In the genomic region with DNA sequence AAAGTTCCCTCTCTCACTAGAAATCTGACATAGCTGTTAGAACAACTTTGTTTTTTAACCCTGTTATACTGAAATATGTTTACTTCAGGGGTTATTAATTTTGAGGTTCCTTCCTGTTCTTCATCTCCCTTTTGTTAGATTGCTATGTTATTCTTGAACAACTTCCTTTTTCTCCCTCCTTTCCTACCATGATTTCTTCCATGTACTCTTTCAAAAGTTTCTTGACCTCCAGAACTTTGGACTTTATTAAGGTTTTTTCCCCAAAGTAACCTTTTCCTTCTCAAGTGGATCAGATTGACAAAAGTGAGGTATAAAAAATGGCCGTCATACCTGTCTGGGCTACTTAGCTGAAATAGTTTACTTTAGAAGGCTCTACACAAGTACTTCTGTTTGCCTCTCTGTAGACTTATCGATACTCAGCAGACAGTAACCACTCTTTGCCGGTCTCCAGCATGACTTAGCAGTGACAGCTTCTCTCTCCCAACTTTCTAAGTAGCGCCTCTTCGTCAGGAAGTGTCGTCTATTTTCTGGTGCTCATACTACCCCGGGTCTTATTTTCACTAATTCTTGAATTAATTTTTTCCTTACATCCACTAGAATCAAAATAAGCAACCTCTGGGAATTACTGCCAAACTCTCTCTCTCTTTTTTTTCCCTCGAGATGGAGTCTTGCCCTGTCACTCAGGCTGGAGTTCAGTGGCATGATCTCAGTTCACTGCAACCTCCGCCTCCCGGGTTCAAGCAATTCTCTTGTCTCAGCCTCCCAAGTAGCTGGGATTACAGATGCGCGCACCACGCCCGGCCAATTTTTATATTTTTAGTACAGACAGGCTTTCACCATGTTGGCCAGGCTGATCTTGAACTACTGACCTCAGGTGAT, we compare ENCODE assay signal across 1 cellular context.
TF ChIP-seq lines count a peak whose summit lies in the region.

No MANE protein-coding gene starts in this region.

TF ChIP-seq in HepG2, 621 proteins besides CTCF, POLR2A, EP300 and RAD21:
- peak; percentile 16; the same call in 1 of the 2 replicates for TF ChIP-seq POLR2G (IDR thresholded peaks at IDR 0.05; ENCODE audit: low read depth, low read length)
- TF ChIP-seq, protein P1, sequence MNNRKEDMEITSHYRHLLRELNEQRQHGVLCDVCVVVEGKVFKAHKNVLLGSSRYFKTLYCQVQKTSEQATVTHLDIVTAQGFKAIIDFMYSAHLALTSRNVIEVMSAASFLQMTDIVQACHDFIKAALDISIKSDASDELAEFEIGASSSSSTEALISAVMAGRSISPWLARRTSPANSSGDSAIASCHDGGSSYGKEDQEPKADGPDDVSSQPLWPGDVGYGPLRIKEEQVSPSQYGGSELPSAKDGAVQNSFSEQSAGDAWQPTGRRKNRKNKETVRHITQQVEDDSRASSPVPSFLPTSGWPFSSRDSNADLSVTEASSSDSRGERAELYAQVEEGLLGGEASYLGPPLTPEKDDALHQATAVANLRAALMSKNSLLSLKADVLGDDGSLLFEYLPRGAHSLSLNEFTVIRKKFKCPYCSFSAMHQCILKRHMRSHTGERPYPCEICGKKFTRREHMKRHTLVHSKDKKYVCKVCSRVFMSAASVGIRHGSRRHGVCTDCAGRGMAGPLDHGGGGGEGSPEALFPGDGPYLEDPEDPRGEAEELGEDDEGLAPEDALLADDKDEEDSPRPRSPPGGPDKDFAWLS (CRISPR knock-in tag; IDR thresholded peaks at IDR 0.05; ENCODE audit: borderline replicate concordance): no peak
- peak; percentile 48 for TF ChIP-seq RBM22 (optimal IDR thresholded peaks at IDR 0.05; ENCODE audit: low read length)
